ENCODE assay signal across 15 cellular contexts in genomic region chr15:34358367-34358766, GRCh38. TPM values are rescaled to one million over a fixed set of nuclear protein-coding genes. Genes with fewer than 3 reads are reported as not detected.
DNase-seq lines count a peak whose midpoint lies in the region; ATAC-seq and TF ChIP-seq lines count a peak whose summit lies in the region.
"Had no signal": no experiment of that assay in that cellular context is flagged by ENCODE, and none has a peak within 500 bp of the region (broad histone marks: within the 10 kb centered on the region; RNA-seq: fewer than 3 reads in every experiment).

No MANE protein-coding gene starts in this region.

- no peaks in the 10 kb centered on the region for H3K27me3 Mint-ChIP-seq in stimulated activated naive CD8-positive, alpha-beta T cell treated with anti-CD3 and anti-CD28 coated beads, Interleukin-15, amount 100 ng/mL, for 72 hours
- no peaks in the 10 kb centered on the region for H3K27me3 Mint-ChIP-seq in mesothelial cell of epicardium (ENCODE audit: low read depth)
- H3K27me3 Mint-ChIP-seq: natural killer cell treated with Interleukin-12 subunit alpha and Interleukin-12 subunit beta and Interleukin-15 and Interleukin-18, amount 100 ng/mL, for 72 hours had no signal

- H3K27ac Mint-ChIP-seq in stimulated activated naive CD8-positive, alpha-beta T cell treated with anti-CD3 and anti-CD28 coated beads, Interleukin-15, amount 100 ng/mL, for 72 hours, result peak overlapping the region; percentile 28 to 31
- no peak overlapping the region for H3K27ac Mint-ChIP-seq in mesothelial cell of epicardium
- H3K27ac Mint-ChIP-seq: activated naive CD4-positive, alpha-beta T cell treated with anti-CD3 and anti-CD28 coated beads for 36 hours; natural killer cell treated with Interleukin-12 subunit alpha and Interleukin-12 subunit beta and Interleukin-15 and Interleukin-18, amount 100 ng/mL, for 72 hours; T-helper 2 cell treated with Interferon-gamma antibody and Interleukin-4, amounts not matched to agents 5 μg/mL and 100 μg/mL, for 36 hours had no signal

- DNase-seq in stimulated activated naive CD8-positive, alpha-beta T cell treated with anti-CD3 and anti-CD28 coated beads, Interleukin-15, amount 100 ng/mL, for 72 hours, result no peak
- DNase-seq in stimulated activated naive CD8-positive, alpha-beta T cell treated with anti-CD3 and anti-CD28 coated beads, Interleukin-15, Interleukin-2, amounts not matched to agents 100 U/mL and 50 U/mL, for 24 hours, result no peak
- DNase-seq in RWPE1 (ENCODE audit: low spot score) (peak; percentile 43), erythroblast (lab: John Stamatoyannopoulos, UW) (peak; percentile 9 to 16), NCI-H2227 (lab: John Stamatoyannopoulos, UW; ENCODE audit: unreplicated experiment) (no peak), mesothelial cell of epicardium (ENCODE audit: low spot score in 2 of 2, unreplicated experiment in 2 of 2) (no peak)
- DNase-seq: activated naive CD4-positive, alpha-beta T cell treated with anti-CD3 and anti-CD28 coated beads for 36 hours; colonic mucosa; NCI-H1930 had no signal

- TF ChIP-seq CTCF in RWPE1 (conservative IDR thresholded peaks at IDR 0.05; ENCODE audit: low read depth) (no peak), mesothelial cell of epicardium (IDR thresholded peaks at IDR 0.05; ENCODE audit: unreplicated experiment) (no peak)

- no peaks in the 10 kb centered on the region for H3K9me3 Mint-ChIP-seq in stimulated activated naive CD8-positive, alpha-beta T cell treated with anti-CD3 and anti-CD28 coated beads, Interleukin-15, amount 100 ng/mL, for 72 hours
- H3K9me3 Mint-ChIP-seq in mesothelial cell of epicardium, result no peaks in the 10 kb centered on the region
- H3K9me3 Mint-ChIP-seq: activated naive CD4-positive, alpha-beta T cell treated with anti-CD3 and anti-CD28 coated beads for 36 hours; natural killer cell treated with Interleukin-12 subunit alpha and Interleukin-12 subunit beta and Interleukin-15 and Interleukin-18, amount 100 ng/mL, for 72 hours; T-helper 2 cell treated with Interferon-gamma antibody and Interleukin-4, amounts not matched to agents 5 μg/mL and 100 μg/mL, for 36 hours had no signal

- H3K4me3 Mint-ChIP-seq in stimulated activated naive CD8-positive, alpha-beta T cell treated with anti-CD3 and anti-CD28 coated beads, Interleukin-15, amount 100 ng/mL, for 72 hours, result no peak overlapping the region
- H3K4me3 Mint-ChIP-seq in mesothelial cell of epicardium, result no peak overlapping the region
- H3K4me3 Mint-ChIP-seq: activated naive CD4-positive, alpha-beta T cell treated with anti-CD3 and anti-CD28 coated beads for 36 hours; natural killer cell treated with Interleukin-12 subunit alpha and Interleukin-12 subunit beta and Interleukin-15 and Interleukin-18, amount 100 ng/mL, for 72 hours; T-helper 2 cell treated with Interferon-gamma antibody and Interleukin-4, amounts not matched to agents 5 μg/mL and 100 μg/mL, for 36 hours had no signal

- POLR2A ChIA-PET in RWPE1 (lab: Yijun Ruan, JAX; ENCODE audit: low non-redundant PET), result interaction anchor here (0.8 kb wide), 1 partner anchor 8 kb away, joined by 3 read pairs; the partner anchor contains the start of gene LPCAT4

- no peaks in the 10 kb centered on the region for H3K4me1 Mint-ChIP-seq in stimulated activated naive CD8-positive, alpha-beta T cell treated with anti-CD3 and anti-CD28 coated beads, Interleukin-15, amount 100 ng/mL, for 72 hours
- H3K4me1 Mint-ChIP-seq in mesothelial cell of epicardium, result peaks cover 12% of the 10 kb centered on the region

- CTCF ChIA-PET in RWPE1 (lab: Yijun Ruan, JAX), result interaction anchor here (0.6 to 1.1 kb wide), 4 partner anchors 9 to 459 kb away, joined by 3 to 13 read pairs (median 4); partner anchors contain the start of genes LPCAT4, NOP10 and NUTM1

- H3K36me3 Mint-ChIP-seq in mesothelial cell of epicardium, result peaks cover 35% of the 10 kb centered on the region

- no peak for ATAC-seq in stimulated activated naive CD8-positive, alpha-beta T cell treated with anti-CD3 and anti-CD28 coated beads, Interleukin-15, amount 100 ng/mL, for 72 hours
- no peak for ATAC-seq in stimulated activated naive CD8-positive, alpha-beta T cell treated with anti-CD3 and anti-CD28 coated beads, Interleukin-15, Interleukin-2, amounts not matched to agents 100 U/mL and 50 U/mL, for 24 hours
- ATAC-seq in HG02870 (IDR thresholded peaks at IDR 0.05; ENCODE audit: unreplicated experiment) (no peak), GM19035 (IDR thresholded peaks at IDR 0.05; ENCODE audit: unreplicated experiment) (no peak)
- ATAC-seq: natural killer cell treated with Interleukin-12 subunit alpha and Interleukin-12 subunit beta and Interleukin-15 and Interleukin-18, amount 100 ng/mL, for 72 hours had no signal

- H3K27ac ChIP-seq in RWPE1, result no peak overlapping the region
- H3K27ac ChIP-seq: BLaER1 treated with 17β-estradiol and CSF1 and Interleukin-3, amounts not matched to agents 10 nM and 100 nM; colonic mucosa had no signal

- no peak for TF ChIP-seq POLR2A in erythroblast (IDR thresholded peaks at IDR 0.05; ENCODE audit: low read length)

RNA-seq across cellular contexts. Expression of gene LPCAT4, which starts 8.6 kb away (rescaled TPM):
- total RNA-seq in mesothelial cell of epicardium, result 88.7 to 91.3 TPM (median 91.1 TPM) in 3 replicates

RNA-seq across cellular contexts. Expression of gene NUTM1, which starts 15.3 kb away (rescaled TPM):
- total RNA-seq in mesothelial cell of epicardium, result not detected in 3 replicates
- total RNA-seq: activated CD8-positive, alpha-beta memory T cell treated with anti-CD3 and anti-CD28 coated beads for 36 hours; colonic mucosa; natural killer cell treated with Interleukin-12 subunit alpha and Interleukin-12 subunit beta and Interleukin-15 and Interleukin-18, amount 100 ng/mL, for 72 hours had no signal

RNA-seq across cellular contexts. Expression of gene NOP10, which starts 15.4 kb away (rescaled TPM):
- 88.9 to 95.9 TPM (median 94.6 TPM) in 3 replicates for total RNA-seq in mesothelial cell of epicardium

RNA-seq across cellular contexts. Expression of gene SLC12A6, which starts 20.8 kb away (rescaled TPM):
- total RNA-seq in mesothelial cell of epicardium, result 21.9 to 24.3 TPM (median 23.7 TPM) in 3 replicates

Comparison
In these comparisons a context has a peak if more than half of its experiments do, and no peak if none do; other contexts are left out.
1. DNase-seq: peak in RWPE1 (single experiment) and erythroblast (2 of 2); none in stimulated activated naive CD8-positive, alpha-beta T cell treated with anti-CD3 and anti-CD28 coated beads, Interleukin-15, amount 100 ng/mL, for 72 hours (0 of 2), stimulated activated naive CD8-positive, alpha-beta T cell treated with anti-CD3 and anti-CD28 coated beads, Interleukin-15, Interleukin-2, amounts not matched to agents 100 U/mL and 50 U/mL, for 24 hours (single experiment), NCI-H2227 (single experiment) and mesothelial cell of epicardium (0 of 2).